In genomic region chr6:42394881-42395620, GRCh38 we compare ENCODE assay signal across 13 cellular contexts. TPM values are rescaled to one million over a fixed set of nuclear protein-coding genes. Genes with fewer than 3 reads are reported as not detected.
A peak's percentile ranks its signal among the peaks of the same experiment; 100 is the strongest.
DNase-seq lines count a peak whose midpoint lies in the region; ATAC-seq and TF ChIP-seq lines count a peak whose summit lies in the region.
"Had no signal": no experiment of that assay in that cellular context is flagged by ENCODE, and none has a peak within 500 bp of the region (broad histone marks: within the 10 kb centered on the region; RNA-seq: fewer than 3 reads in every experiment).

No MANE protein-coding gene starts in this region.

- H3K9ac ChIP-seq in mammary epithelial cell (ENCODE audit: insufficient read depth, low read length): no peak overlapping the region

- TF ChIP-seq POLR2A in uterus (IDR thresholded peaks at IDR 0.05): no peak

- H3K4me1 ChIP-seq in mammary epithelial cell (ENCODE audit: insufficient read depth, low read length) (no peaks in the 10 kb centered on the region), uterus (no peaks in the 10 kb centered on the region)

- CTCF ChIA-PET in MCF 10A (lab: Yijun Ruan, JAX) (interaction anchor here (0.5 kb wide), 1 partner anchor 59 kb away, joined by 4 read pairs; no protein-coding TSS in a partner anchor), mammary epithelial cell (lab: Charles Lee; ENCODE audit: low non-redundant PET) (interaction anchor here (0.6 kb wide), 1 partner anchor 33 kb away, joined by 8 read pairs; no protein-coding TSS in a partner anchor)

- BruUV-seq in MCF 10A (replicated peaks; lab: Mats Ljungman, UMichigan) (no TSS peak), mammary epithelial cell (replicated peaks; lab: Mats Ljungman, UMichigan) (no TSS peak)

- H3K36me3 Mint-ChIP-seq in MCF 10A (ENCODE audit: insufficient read depth, unreplicated experiment): peaks cover 9% of the 10 kb centered on the region
- no peaks in the 10 kb centered on the region for H3K36me3 Mint-ChIP-seq in T-helper 17 cell (ENCODE audit: low read depth)
- H3K36me3 Mint-ChIP-seq in immature natural killer cell: peaks cover 0 to 4% (median 0%) of the 10 kb centered on the region in 3 donors
- H3K36me3 Mint-ChIP-seq: stimulated activated naive B cell treated with anti-CD40 and anti-IgM and Interleukin-4, amounts not matched to agents 10 μg/mL and 1 μg/mL and 100 μg/mL, for 72 hours had no signal

- in situ Hi-C loops in mammary epithelial cell (cut with MboI; ENCODE audit: low sequenced_read_pairs in 2 of 2): no loop called here

- no peaks in the 10 kb centered on the region for H3K27me3 ChIP-seq in mammary epithelial cell (ENCODE audit: insufficient read depth, low read length)
- H3K27me3 ChIP-seq in uterus: no peaks in the 10 kb centered on the region
- H3K27me3 ChIP-seq: esophagus muscularis mucosa had no signal

- dilution Hi-C loops in mammary epithelial cell (cut with HindIII; ENCODE audit: low sequenced_read_pairs): loop anchor here (5.0 kb wide), 2 partner anchors 37 to 38 kb away; no protein-coding TSS in a partner anchor

- peaks cover 12% of the 10 kb centered on the region for H3K79me2 ChIP-seq in mammary epithelial cell (ENCODE audit: insufficient read depth, low read length)

- H3K36me3 ChIP-seq in mammary epithelial cell (ENCODE audit: insufficient read depth, low read length): no peaks in the 10 kb centered on the region
- no peaks in the 10 kb centered on the region for H3K36me3 ChIP-seq in uterus
- H3K36me3 ChIP-seq: esophagus muscularis mucosa had no signal

- ATAC-seq in T-helper 17 cell (no peak), GM18502 (IDR thresholded peaks at IDR 0.05; ENCODE audit: poor library complexity, unreplicated experiment) (no peak), GM19023 (IDR thresholded peaks at IDR 0.05; ENCODE audit: unreplicated experiment) (no peak)
- no peak for ATAC-seq in stimulated activated naive CD8-positive, alpha-beta T cell treated with anti-CD3 and anti-CD28 coated beads, Interleukin-15, amount 100 ng/mL, for 72 hours
- ATAC-seq: stimulated activated naive B cell treated with anti-CD40 and anti-IgM and Interleukin-4, amounts not matched to agents 10 μg/mL and 1 μg/mL and 100 μg/mL, for 72 hours had no signal

- H3K9me3 ChIP-seq in mammary epithelial cell (replicated peaks; ENCODE audit: insufficient read depth, low read length): no peaks in the 10 kb centered on the region
- no peaks in the 10 kb centered on the region for H3K9me3 ChIP-seq in T-helper 17 cell (ENCODE audit: control insufficient read depth, low read length, poor library complexity, severe bottlenecking)
- no peaks in the 10 kb centered on the region for H3K9me3 ChIP-seq in uterus
- H3K9me3 ChIP-seq: esophagus muscularis mucosa had no signal

- intact Hi-C loops in MCF 10A (cut with micrococcal nuclease): no loop called here
- intact Hi-C loops in mammary epithelial cell (cut with micrococcal nuclease): no loop called here
- intact Hi-C loops in uterus (cut with DNase I; ENCODE audit: low total_unique reads): no loop called here

- POLR2A ChIA-PET in MCF 10A (lab: Yijun Ruan, JAX): no interaction called here

- TF ChIP-seq CTCF in MCF 10A (IDR thresholded peaks at IDR 0.05; ENCODE audit: unreplicated experiment) (no peak), mammary epithelial cell (conservative IDR thresholded peaks at IDR 0.05 in 1 of 2, IDR thresholded peaks at IDR 0.05 in 1 of 2; ENCODE audit: extremely low read depth in 1 of 2, insufficient read depth in 1 of 2, low read depth in 1 of 2, low read length in 2 of 2) (no peak), uterus (IDR thresholded peaks at IDR 0.05) (no peak)

- 95% methylated on average over 9 of the region's 10 CpGs for WGBS in mammary epithelial cell (ENCODE audit: low coverage, missing lambda C conversion rate)

- H3K4me1 Mint-ChIP-seq in MCF 10A (ENCODE audit: insufficient read depth, unreplicated experiment) (peaks cover 30% of the 10 kb centered on the region), T-helper 17 cell (peaks cover 65% of the 10 kb centered on the region), immature natural killer cell (peaks cover 62 to 80% of the 10 kb centered on the region in 2 donors)
- H3K4me1 Mint-ChIP-seq in stimulated activated naive CD8-positive, alpha-beta T cell treated with anti-CD3 and anti-CD28 coated beads, Interleukin-15, amount 100 ng/mL, for 72 hours: peaks cover 85% of the 10 kb centered on the region

- H3K4me3 Mint-ChIP-seq in MCF 10A (ENCODE audit: unreplicated experiment): no peak overlapping the region
- no peak overlapping the region for H3K4me3 Mint-ChIP-seq in T-helper 17 cell
- H3K4me3 Mint-ChIP-seq in immature natural killer cell: peak overlapping the region in 2 of 5 donors; percentile 21 to 60
- peak overlapping the region; percentile 51 to 81 for H3K4me3 Mint-ChIP-seq in stimulated activated naive CD8-positive, alpha-beta T cell treated with anti-CD3 and anti-CD28 coated beads, Interleukin-15, amount 100 ng/mL, for 72 hours
- H3K4me3 Mint-ChIP-seq: stimulated activated naive B cell treated with anti-CD40 and anti-IgM and Interleukin-4, amounts not matched to agents 10 μg/mL and 1 μg/mL and 100 μg/mL, for 72 hours had no signal

- no peak overlapping the region for H2AFZ ChIP-seq in mammary epithelial cell (ENCODE audit: low read depth, low read length)

- H3K9me3 Mint-ChIP-seq in MCF 10A (ENCODE audit: unreplicated experiment) (no peaks in the 10 kb centered on the region), immature natural killer cell (no peaks in the 10 kb centered on the region)
- peaks cover 0 to 5% of the 10 kb centered on the region in 2 donors for H3K9me3 Mint-ChIP-seq in stimulated activated naive CD8-positive, alpha-beta T cell treated with anti-CD3 and anti-CD28 coated beads, Interleukin-15, amount 100 ng/mL, for 72 hours
- H3K9me3 Mint-ChIP-seq: stimulated activated naive B cell treated with anti-CD40 and anti-IgM and Interleukin-4, amounts not matched to agents 10 μg/mL and 1 μg/mL and 100 μg/mL, for 72 hours had no signal

- no peak overlapping the region for H3K4me3 ChIP-seq in mammary epithelial cell (replicated peaks in 1 of 3; ENCODE audit: insufficient read depth in 1 of 3, low read depth in 2 of 3, low read length in 3 of 3)
- H3K4me3 ChIP-seq in uterus: no peak overlapping the region
- H3K4me3 ChIP-seq: esophagus muscularis mucosa had no signal

- H3K27ac ChIP-seq in mammary epithelial cell (ENCODE audit: insufficient read depth, low read depth, low read length): no peak overlapping the region
- no peak overlapping the region for H3K27ac ChIP-seq in uterus
- H3K27ac ChIP-seq: esophagus muscularis mucosa had no signal

- DNase-seq in MCF 10A (ENCODE audit: unreplicated experiment) (no peak), mammary epithelial cell (no peak), T-helper 17 cell (no peak), immature natural killer cell (no peak), uterus (no peak)
- no peak for DNase-seq in stimulated activated naive CD8-positive, alpha-beta T cell treated with anti-CD3 and anti-CD28 coated beads, Interleukin-15, amount 100 ng/mL, for 72 hours
- DNase-seq: DMS79; NCI-H2171 treated with DMSO at 0.1 percent for 48 hours; stimulated activated naive B cell treated with anti-CD40 and anti-IgM and Interleukin-4, amounts not matched to agents 10 μg/mL and 1 μg/mL and 100 μg/mL, for 72 hours had no signal

- H3K4me2 ChIP-seq in mammary epithelial cell (ENCODE audit: insufficient read depth, low read depth, low read length): no peak overlapping the region

- peak overlapping the region; percentile 42 for H3K27ac Mint-ChIP-seq in MCF 10A (ENCODE audit: low read depth, unreplicated experiment)
- peak overlapping the region; percentile 87 for H3K27ac Mint-ChIP-seq in T-helper 17 cell
- peak overlapping the region in 5 of 6 donors; percentile 21 to 85 (median 38) for H3K27ac Mint-ChIP-seq in immature natural killer cell
- H3K27ac Mint-ChIP-seq in stimulated activated naive CD8-positive, alpha-beta T cell treated with anti-CD3 and anti-CD28 coated beads, Interleukin-15, amount 100 ng/mL, for 72 hours: peak overlapping the region; percentile 84 to 95
- H3K27ac Mint-ChIP-seq: stimulated activated naive B cell treated with anti-CD40 and anti-IgM and Interleukin-4, amounts not matched to agents 10 μg/mL and 1 μg/mL and 100 μg/mL, for 72 hours had no signal

- H3K27me3 Mint-ChIP-seq in MCF 10A (ENCODE audit: insufficient read depth, unreplicated experiment) (no peaks in the 10 kb centered on the region), T-helper 17 cell (no peaks in the 10 kb centered on the region), immature natural killer cell (ENCODE audit: low read depth in 3 of 3) (peaks cover 0 to 9% (median 0%) of the 10 kb centered on the region in 3 donors)
- no peaks in the 10 kb centered on the region for H3K27me3 Mint-ChIP-seq in stimulated activated naive CD8-positive, alpha-beta T cell treated with anti-CD3 and anti-CD28 coated beads, Interleukin-15, amount 100 ng/mL, for 72 hours
- H3K27me3 Mint-ChIP-seq: stimulated activated naive B cell treated with anti-CD40 and anti-IgM and Interleukin-4, amounts not matched to agents 10 μg/mL and 1 μg/mL and 100 μg/mL, for 72 hours had no signal

- no peaks in the 10 kb centered on the region for H4K20me1 ChIP-seq in mammary epithelial cell (ENCODE audit: insufficient read depth, low read length)

RNA-seq across cellular contexts. Expression of gene TRERF1, which starts 56.7 kb away (rescaled TPM):
- total RNA-seq in MCF 10A (2022): 9.4 and 12.0 TPM in 2 replicates
- 1 to 10 TPM in 1 of 2 donors, under 1 TPM in 1; 0.33 to 4.9 TPM for total RNA-seq in mammary epithelial cell
- polyA plus RNA-seq in mammary epithelial cell: 3.7 TPM
- polyA minus RNA-seq in mammary epithelial cell: 10.7 TPM
- total RNA-seq in T-helper 17 cell: 10 to 100 TPM; 28.6 to 31.2 TPM
- 1 to 10 TPM; 1.5 to 8.8 (median 2.1) TPM for polyA plus RNA-seq in immature natural killer cell
- total RNA-seq in uterus: 10 to 100 TPM in 2 of 4 donors, 1 to 10 TPM in 2; 3.3 to 16.3 (median 7.2) TPM
- total RNA-seq: lung microvascular endothelial cell had no signal

Comparison
In these comparisons a context has a peak if more than half of its experiments do, and no peak if none do; other contexts are left out.
1. H3K27ac Mint-ChIP-seq: peak in every context shown above with its lines; median percentile 90 in stimulated activated naive CD8-positive, alpha-beta T cell treated with anti-CD3 and anti-CD28 coated beads, Interleukin-15, amount 100 ng/mL, for 72 hours; 87 in T-helper 17 cell; 42 in MCF 10A; 38 in immature natural killer cell.
2. H3K4me3 Mint-ChIP-seq: peak in stimulated activated naive CD8-positive, alpha-beta T cell treated with anti-CD3 and anti-CD28 coated beads, Interleukin-15, amount 100 ng/mL, for 72 hours (2 of 2); none in MCF 10A (single experiment) and T-helper 17 cell (single experiment).